Comparison of ENCODE assay signal across 2 cellular contexts in the genomic region with DNA sequence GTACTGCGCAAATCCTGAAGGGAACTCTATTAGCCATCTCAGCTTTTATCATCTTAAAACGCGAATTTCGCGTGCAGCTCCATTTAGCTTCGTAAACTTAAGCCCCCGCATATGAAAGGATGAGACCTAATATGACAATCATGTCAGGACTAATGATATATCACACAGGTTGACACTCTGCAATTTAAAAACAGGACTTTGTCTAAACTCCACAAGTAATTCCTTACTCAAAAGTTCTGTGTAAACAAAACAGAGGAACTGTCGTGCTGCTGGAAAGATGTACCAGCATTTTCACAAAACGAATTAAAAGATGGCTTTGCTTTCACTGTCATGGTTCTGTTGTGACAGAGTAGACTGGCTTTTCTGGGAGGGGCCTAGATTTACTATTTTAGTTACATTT.
TF ChIP-seq lines count a peak whose summit lies in the region.

No MANE protein-coding gene starts in this region.

TF ChIP-seq in HCT116, 20 proteins besides CTCF, POLR2A, EP300 and RAD21 (continued from another document):
- TF ChIP-seq, protein P1, sequence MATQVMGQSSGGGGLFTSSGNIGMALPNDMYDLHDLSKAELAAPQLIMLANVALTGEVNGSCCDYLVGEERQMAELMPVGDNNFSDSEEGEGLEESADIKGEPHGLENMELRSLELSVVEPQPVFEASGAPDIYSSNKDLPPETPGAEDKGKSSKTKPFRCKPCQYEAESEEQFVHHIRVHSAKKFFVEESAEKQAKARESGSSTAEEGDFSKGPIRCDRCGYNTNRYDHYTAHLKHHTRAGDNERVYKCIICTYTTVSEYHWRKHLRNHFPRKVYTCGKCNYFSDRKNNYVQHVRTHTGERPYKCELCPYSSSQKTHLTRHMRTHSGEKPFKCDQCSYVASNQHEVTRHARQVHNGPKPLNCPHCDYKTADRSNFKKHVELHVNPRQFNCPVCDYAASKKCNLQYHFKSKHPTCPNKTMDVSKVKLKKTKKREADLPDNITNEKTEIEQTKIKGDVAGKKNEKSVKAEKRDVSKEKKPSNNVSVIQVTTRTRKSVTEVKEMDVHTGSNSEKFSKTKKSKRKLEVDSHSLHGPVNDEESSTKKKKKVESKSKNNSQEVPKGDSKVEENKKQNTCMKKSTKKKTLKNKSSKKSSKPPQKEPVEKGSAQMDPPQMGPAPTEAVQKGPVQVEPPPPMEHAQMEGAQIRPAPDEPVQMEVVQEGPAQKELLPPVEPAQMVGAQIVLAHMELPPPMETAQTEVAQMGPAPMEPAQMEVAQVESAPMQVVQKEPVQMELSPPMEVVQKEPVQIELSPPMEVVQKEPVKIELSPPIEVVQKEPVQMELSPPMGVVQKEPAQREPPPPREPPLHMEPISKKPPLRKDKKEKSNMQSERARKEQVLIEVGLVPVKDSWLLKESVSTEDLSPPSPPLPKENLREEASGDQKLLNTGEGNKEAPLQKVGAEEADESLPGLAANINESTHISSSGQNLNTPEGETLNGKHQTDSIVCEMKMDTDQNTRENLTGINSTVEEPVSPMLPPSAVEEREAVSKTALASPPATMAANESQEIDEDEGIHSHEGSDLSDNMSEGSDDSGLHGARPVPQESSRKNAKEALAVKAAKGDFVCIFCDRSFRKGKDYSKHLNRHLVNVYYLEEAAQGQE (IDR thresholded peaks at IDR 0.05; ENCODE audit: low read depth), result no peak
- TF ChIP-seq CBX3 (IDR thresholded peaks at IDR 0.05; ENCODE audit: low read depth) (no peak), POLR2AphosphoS5 (IDR thresholded peaks at IDR 0.05; ENCODE audit: low read depth, low read length) (no peak), ZNF274 (IDR thresholded peaks at IDR 0.05; ENCODE audit: low read depth, low read length) (no peak), SRF (IDR thresholded peaks at IDR 0.05; ENCODE audit: low read depth) (no peak)
- TF ChIP-seq, protein P2, sequence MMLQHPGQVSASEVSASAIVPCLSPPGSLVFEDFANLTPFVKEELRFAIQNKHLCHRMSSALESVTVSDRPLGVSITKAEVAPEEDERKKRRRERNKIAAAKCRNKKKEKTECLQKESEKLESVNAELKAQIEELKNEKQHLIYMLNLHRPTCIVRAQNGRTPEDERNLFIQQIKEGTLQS (IDR thresholded peaks at IDR 0.05), result no peak

TF ChIP-seq in WTC11, 78 proteins besides CTCF, POLR2A, EP300 and RAD21:
- TF ChIP-seq, protein P3, sequence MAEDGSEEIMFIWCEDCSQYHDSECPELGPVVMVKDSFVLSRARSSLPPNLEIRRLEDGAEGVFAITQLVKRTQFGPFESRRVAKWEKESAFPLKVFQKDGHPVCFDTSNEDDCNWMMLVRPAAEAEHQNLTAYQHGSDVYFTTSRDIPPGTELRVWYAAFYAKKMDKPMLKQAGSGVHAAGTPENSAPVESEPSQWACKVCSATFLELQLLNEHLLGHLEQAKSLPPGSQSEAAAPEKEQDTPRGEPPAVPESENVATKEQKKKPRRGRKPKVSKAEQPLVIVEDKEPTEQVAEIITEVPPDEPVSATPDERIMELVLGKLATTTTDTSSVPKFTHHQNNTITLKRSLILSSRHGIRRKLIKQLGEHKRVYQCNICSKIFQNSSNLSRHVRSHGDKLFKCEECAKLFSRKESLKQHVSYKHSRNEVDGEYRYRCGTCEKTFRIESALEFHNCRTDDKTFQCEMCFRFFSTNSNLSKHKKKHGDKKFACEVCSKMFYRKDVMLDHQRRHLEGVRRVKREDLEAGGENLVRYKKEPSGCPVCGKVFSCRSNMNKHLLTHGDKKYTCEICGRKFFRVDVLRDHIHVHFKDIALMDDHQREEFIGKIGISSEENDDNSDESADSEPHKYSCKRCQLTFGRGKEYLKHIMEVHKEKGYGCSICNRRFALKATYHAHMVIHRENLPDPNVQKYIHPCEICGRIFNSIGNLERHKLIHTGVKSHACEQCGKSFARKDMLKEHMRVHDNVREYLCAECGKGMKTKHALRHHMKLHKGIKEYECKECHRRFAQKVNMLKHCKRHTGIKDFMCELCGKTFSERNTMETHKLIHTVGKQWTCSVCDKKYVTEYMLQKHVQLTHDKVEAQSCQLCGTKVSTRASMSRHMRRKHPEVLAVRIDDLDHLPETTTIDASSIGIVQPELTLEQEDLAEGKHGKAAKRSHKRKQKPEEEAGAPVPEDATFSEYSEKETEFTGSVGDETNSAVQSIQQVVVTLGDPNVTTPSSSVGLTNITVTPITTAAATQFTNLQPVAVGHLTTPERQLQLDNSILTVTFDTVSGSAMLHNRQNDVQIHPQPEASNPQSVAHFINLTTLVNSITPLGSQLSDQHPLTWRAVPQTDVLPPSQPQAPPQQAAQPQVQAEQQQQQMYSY (CRISPR knock-in tag; IDR thresholded peaks at IDR 0.05), result no peak
- TF ChIP-seq, protein P4, sequence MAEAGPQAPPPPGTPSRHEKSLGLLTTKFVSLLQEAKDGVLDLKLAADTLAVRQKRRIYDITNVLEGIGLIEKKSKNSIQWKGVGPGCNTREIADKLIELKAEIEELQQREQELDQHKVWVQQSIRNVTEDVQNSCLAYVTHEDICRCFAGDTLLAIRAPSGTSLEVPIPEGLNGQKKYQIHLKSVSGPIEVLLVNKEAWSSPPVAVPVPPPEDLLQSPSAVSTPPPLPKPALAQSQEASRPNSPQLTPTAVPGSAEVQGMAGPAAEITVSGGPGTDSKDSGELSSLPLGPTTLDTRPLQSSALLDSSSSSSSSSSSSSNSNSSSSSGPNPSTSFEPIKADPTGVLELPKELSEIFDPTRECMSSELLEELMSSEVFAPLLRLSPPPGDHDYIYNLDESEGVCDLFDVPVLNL (CRISPR knock-in tag; IDR thresholded peaks at IDR 0.05; ENCODE audit: borderline replicate concordance, low read depth), result no peak
- TF ChIP-seq ZNF396 (CRISPR knock-in tag; IDR thresholded peaks at IDR 0.05; ENCODE audit: borderline replicate concordance), result no peak
- TF ChIP-seq OVOL2 (CRISPR knock-in tag; IDR thresholded peaks at IDR 0.05; ENCODE audit: borderline replicate concordance), result no peak
- no peak for TF ChIP-seq SMAD4 (CRISPR knock-in tag; IDR thresholded peaks at IDR 0.05)
- TF ChIP-seq, protein P5, sequence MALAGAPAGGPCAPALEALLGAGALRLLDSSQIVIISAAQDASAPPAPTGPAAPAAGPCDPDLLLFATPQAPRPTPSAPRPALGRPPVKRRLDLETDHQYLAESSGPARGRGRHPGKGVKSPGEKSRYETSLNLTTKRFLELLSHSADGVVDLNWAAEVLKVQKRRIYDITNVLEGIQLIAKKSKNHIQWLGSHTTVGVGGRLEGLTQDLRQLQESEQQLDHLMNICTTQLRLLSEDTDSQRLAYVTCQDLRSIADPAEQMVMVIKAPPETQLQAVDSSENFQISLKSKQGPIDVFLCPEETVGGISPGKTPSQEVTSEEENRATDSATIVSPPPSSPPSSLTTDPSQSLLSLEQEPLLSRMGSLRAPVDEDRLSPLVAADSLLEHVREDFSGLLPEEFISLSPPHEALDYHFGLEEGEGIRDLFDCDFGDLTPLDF (CRISPR knock-in tag; IDR thresholded peaks at IDR 0.05), result no peak
- no peak for TF ChIP-seq ZNF263 (CRISPR knock-in tag; IDR thresholded peaks at IDR 0.05; ENCODE audit: low read depth)
- TF ChIP-seq, protein P6, sequence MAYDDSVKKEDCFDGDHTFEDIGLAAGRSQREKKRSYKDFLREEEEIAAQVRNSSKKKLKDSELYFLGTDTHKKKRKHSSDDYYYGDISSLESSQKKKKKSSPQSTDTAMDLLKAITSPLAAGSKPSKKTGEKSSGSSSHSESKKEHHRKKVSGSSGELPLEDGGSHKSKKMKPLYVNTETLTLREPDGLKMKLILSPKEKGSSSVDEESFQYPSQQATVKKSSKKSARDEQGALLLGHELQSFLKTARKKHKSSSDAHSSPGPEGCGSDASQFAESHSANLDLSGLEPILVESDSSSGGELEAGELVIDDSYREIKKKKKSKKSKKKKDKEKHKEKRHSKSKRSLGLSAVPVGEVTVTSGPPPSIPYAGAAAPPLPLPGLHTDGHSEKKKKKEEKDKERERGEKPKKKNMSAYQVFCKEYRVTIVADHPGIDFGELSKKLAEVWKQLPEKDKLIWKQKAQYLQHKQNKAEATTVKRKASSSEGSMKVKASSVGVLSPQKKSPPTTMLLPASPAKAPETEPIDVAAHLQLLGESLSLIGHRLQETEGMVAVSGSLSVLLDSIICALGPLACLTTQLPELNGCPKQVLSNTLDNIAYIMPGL (CRISPR knock-in tag; IDR thresholded peaks at IDR 0.05), result no peak
- no peak for TF ChIP-seq ZNF671 (CRISPR knock-in tag; IDR thresholded peaks at IDR 0.05)
